14 cellular contexts compared by ENCODE assay signal in genomic region chr22:44500623-44501022, GRCh38. TPM values are rescaled to one million over a fixed set of nuclear protein-coding genes. Genes with fewer than 3 reads are reported as not detected.
DNase-seq lines count a peak whose midpoint lies in the region; TF ChIP-seq lines count a peak whose summit lies in the region.
"Had no signal": no experiment of that assay in that cellular context is flagged by ENCODE, and none has a peak within 500 bp of the region (broad histone marks: within the 10 kb centered on the region; RNA-seq: fewer than 3 reads in every experiment).

No MANE protein-coding gene starts in this region.

- intact Hi-C loops in activated T-helper 2 cell treated with anti-CD3 and anti-CD28 coated beads, Interferon-gamma antibody, Interleukin-2, Interleukin-4, amounts not matched to agents 10 μg/mL and 5 μg/mL and 100 μg/mL, durations not matched to agents 14 hours and 24 hours and 36 hours (cut with micrococcal nuclease) = no loop called here

- peaks cover 7% of the 10 kb centered on the region for H3K4me1 Mint-ChIP-seq in activated T-helper 2 cell treated with anti-CD3 and anti-CD28 coated beads, Interferon-gamma antibody, Interleukin-2, Interleukin-4, amounts not matched to agents 10 μg/mL and 5 μg/mL and 100 μg/mL, durations not matched to agents 14 hours and 24 hours and 36 hours (ENCODE audit: low read depth)
- H3K4me1 Mint-ChIP-seq in neural crest cell (peaks cover 11% of the 10 kb centered on the region), osteocyte (ENCODE audit: unreplicated experiment) (peaks cover 19% of the 10 kb centered on the region)

- no peak for TF ChIP-seq CTCF in neural crest cell (conservative IDR thresholded peaks at IDR 0.05)
- no peak for TF ChIP-seq CTCF in osteocyte (IDR thresholded peaks at IDR 0.05)

- H3K4me3 Mint-ChIP-seq in activated T-helper 2 cell treated with anti-CD3 and anti-CD28 coated beads, Interferon-gamma antibody, Interleukin-2, Interleukin-4, amounts not matched to agents 10 μg/mL and 5 μg/mL and 100 μg/mL, durations not matched to agents 14 hours and 24 hours and 36 hours (ENCODE audit: low read depth) = peak overlapping the region; percentile 45
- H3K4me3 Mint-ChIP-seq in neural crest cell (peak overlapping the region; percentile 78), osteocyte (ENCODE audit: unreplicated experiment) (no peak overlapping the region)

- H3K36me3 Mint-ChIP-seq in activated T-helper 2 cell treated with anti-CD3 and anti-CD28 coated beads, Interferon-gamma antibody, Interleukin-2, Interleukin-4, amounts not matched to agents 10 μg/mL and 5 μg/mL and 100 μg/mL, durations not matched to agents 14 hours and 24 hours and 36 hours (ENCODE audit: low read depth) = peaks cover 6% of the 10 kb centered on the region
- H3K36me3 Mint-ChIP-seq in neural crest cell (ENCODE audit: low read depth) (peaks cover 21% of the 10 kb centered on the region), osteocyte (ENCODE audit: unreplicated experiment) (peaks cover 6% of the 10 kb centered on the region)

- peaks cover 12% of the 10 kb centered on the region for H3K27me3 Mint-ChIP-seq in activated T-helper 2 cell treated with anti-CD3 and anti-CD28 coated beads, Interferon-gamma antibody, Interleukin-2, Interleukin-4, amounts not matched to agents 10 μg/mL and 5 μg/mL and 100 μg/mL, durations not matched to agents 14 hours and 24 hours and 36 hours (ENCODE audit: low read depth)
- H3K27me3 Mint-ChIP-seq in neural crest cell (ENCODE audit: low read depth) = peaks cover 20% of the 10 kb centered on the region
- H3K27me3 Mint-ChIP-seq in osteocyte (ENCODE audit: unreplicated experiment) = peaks cover 23% of the 10 kb centered on the region

- peaks cover 8% of the 10 kb centered on the region for H3K9me3 Mint-ChIP-seq in activated T-helper 2 cell treated with anti-CD3 and anti-CD28 coated beads, Interferon-gamma antibody, Interleukin-2, Interleukin-4, amounts not matched to agents 10 μg/mL and 5 μg/mL and 100 μg/mL, durations not matched to agents 14 hours and 24 hours and 36 hours
- peaks cover 12% of the 10 kb centered on the region for H3K9me3 Mint-ChIP-seq in neural crest cell
- H3K9me3 Mint-ChIP-seq in osteocyte (ENCODE audit: unreplicated experiment) = peaks cover 15% of the 10 kb centered on the region

- H3K27ac Mint-ChIP-seq in activated T-helper 2 cell treated with anti-CD3 and anti-CD28 coated beads, Interferon-gamma antibody, Interleukin-2, Interleukin-4, amounts not matched to agents 10 μg/mL and 5 μg/mL and 100 μg/mL, durations not matched to agents 14 hours and 24 hours and 36 hours = no peak overlapping the region
- H3K27ac Mint-ChIP-seq in neural crest cell (ENCODE audit: unreplicated experiment) (no peak overlapping the region), osteocyte (ENCODE audit: unreplicated experiment) (no peak overlapping the region)

- DNase-seq in DMS153 (lab: John Stamatoyannopoulos, UW) (peak; percentile 63), DMS153 treated with DMSO at 0.1 percent for 48 hours (lab: John Stamatoyannopoulos, UW; ENCODE audit: unreplicated experiment) (no peak), NCI-H2196 treated with DMSO at 0.1 percent for 48 hours (lab: John Stamatoyannopoulos, UW; ENCODE audit: unreplicated experiment) (peak; percentile 38), neural crest cell (ENCODE audit: low read depth, low spot score) (no peak), NCI-H146 treated with DMSO at 0.1 percent for 48 hours (lab: John Stamatoyannopoulos, UW; ENCODE audit: unreplicated experiment) (no peak), osteocyte (ENCODE audit: extremely low spot score, unreplicated experiment) (no peak)
- DNase-seq in activated T-helper 2 cell treated with anti-CD3 and anti-CD28 coated beads, Interferon-gamma antibody, Interleukin-2, Interleukin-4, amounts not matched to agents 10 μg/mL and 5 μg/mL and 100 μg/mL, durations not matched to agents 14 hours and 24 hours and 36 hours (ENCODE audit: low spot score) = no peak
- no peak for DNase-seq in activated T-cell treated with anti-CD3 and anti-CD28 coated beads, Interleukin-2, amount 50 U/mL, for 48 hours
- DNase-seq: COR-L47; DMS53; NCI-H1436 treated with DMSO at 0.1 percent for 48 hours; NCI-H2107; NCI-H510A; NK-92 treated with Interleukin-12 subunit alpha and Interleukin-12 subunit beta, amount 100 ng/mL, for 24 hours had no signal

RNA-seq across cellular contexts. Expression of gene RTL6, which starts 2.6 kb away (rescaled TPM):
- 7.4 and 8.2 TPM in 2 replicates for total RNA-seq in activated T-helper 2 cell treated with anti-CD3 and anti-CD28 coated beads, Interferon-gamma antibody, Interleukin-2, Interleukin-4, amounts not matched to agents 10 μg/mL and 5 μg/mL and 100 μg/mL, durations not matched to agents 14 hours and 24 hours and 36 hours
- total RNA-seq in neural crest cell (45.0 and 45.6 TPM in 2 replicates), osteocyte (34.1 and 35.5 TPM in 2 replicates)

Comparison
In these comparisons a context has a peak if more than half of its experiments do, and no peak if none do; other contexts are left out.
1. DNase-seq: peak in DMS153 (single experiment) and NCI-H2196 treated with DMSO at 0.1 percent for 48 hours (single experiment); none in DMS153 treated with DMSO at 0.1 percent for 48 hours (single experiment), activated T-helper 2 cell treated with anti-CD3 and anti-CD28 coated beads, Interferon-gamma antibody, Interleukin-2, Interleukin-4, amounts not matched to agents 10 μg/mL and 5 μg/mL and 100 μg/mL, durations not matched to agents 14 hours and 24 hours and 36 hours (single experiment), neural crest cell (single experiment), NCI-H146 treated with DMSO at 0.1 percent for 48 hours (single experiment), osteocyte (single experiment) and activated T-cell treated with anti-CD3 and anti-CD28 coated beads, Interleukin-2, amount 50 U/mL, for 48 hours (0 of 2).